In the genomic region with DNA sequence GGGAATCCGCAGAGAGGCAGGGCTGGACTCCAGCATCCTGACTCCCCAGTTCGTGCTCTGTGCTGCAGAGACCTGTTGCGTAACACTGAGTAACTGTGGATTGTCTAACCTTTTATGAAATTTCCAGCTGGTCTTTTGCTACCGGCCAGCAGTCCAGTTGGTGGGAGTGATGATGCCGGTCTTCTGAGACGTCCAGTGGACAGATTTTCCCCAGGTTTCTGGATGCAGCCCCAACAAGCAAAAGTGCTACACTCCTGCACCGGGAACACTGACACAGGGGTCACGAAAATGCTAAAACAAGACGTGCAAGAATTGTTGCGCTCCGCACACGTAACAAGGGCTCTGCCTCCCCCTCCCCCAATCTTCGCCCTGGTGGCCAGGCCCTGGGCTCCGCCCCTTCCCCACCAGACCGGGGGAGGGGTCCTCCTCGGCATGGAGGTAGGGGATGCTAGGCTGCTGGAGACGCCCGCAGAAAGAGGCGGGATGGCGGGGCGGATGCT, we compare ENCODE assay signal across 1 cellular context.
TF ChIP-seq lines count a peak whose summit lies in the region.

No MANE protein-coding gene starts in this region.

TF ChIP-seq in K562, 482 proteins besides CTCF, POLR2A, EP300 and RAD21 (continued from another document):
- TF ChIP-seq, protein P1, sequence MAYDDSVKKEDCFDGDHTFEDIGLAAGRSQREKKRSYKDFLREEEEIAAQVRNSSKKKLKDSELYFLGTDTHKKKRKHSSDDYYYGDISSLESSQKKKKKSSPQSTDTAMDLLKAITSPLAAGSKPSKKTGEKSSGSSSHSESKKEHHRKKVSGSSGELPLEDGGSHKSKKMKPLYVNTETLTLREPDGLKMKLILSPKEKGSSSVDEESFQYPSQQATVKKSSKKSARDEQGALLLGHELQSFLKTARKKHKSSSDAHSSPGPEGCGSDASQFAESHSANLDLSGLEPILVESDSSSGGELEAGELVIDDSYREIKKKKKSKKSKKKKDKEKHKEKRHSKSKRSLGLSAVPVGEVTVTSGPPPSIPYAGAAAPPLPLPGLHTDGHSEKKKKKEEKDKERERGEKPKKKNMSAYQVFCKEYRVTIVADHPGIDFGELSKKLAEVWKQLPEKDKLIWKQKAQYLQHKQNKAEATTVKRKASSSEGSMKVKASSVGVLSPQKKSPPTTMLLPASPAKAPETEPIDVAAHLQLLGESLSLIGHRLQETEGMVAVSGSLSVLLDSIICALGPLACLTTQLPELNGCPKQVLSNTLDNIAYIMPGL (CRISPR knock-in tag; IDR thresholded peaks at IDR 0.05), result no peak
- TF ChIP-seq, protein P2, sequence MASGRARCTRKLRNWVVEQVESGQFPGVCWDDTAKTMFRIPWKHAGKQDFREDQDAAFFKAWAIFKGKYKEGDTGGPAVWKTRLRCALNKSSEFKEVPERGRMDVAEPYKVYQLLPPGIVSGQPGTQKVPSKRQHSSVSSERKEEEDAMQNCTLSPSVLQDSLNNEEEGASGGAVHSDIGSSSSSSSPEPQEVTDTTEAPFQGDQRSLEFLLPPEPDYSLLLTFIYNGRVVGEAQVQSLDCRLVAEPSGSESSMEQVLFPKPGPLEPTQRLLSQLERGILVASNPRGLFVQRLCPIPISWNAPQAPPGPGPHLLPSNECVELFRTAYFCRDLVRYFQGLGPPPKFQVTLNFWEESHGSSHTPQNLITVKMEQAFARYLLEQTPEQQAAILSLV (tag; IDR thresholded peaks at IDR 0.05), result peak; percentile 17; the same call in 1 of the 2 replicates
- TF ChIP-seq STAT5B (CRISPR knock-in tag; IDR thresholded peaks at IDR 0.05), result no peak
- peak in 1 of 2 experiments; percentile 18; a peak in 1 of 4 replicates for TF ChIP-seq KDM1A (IDR thresholded peaks at IDR 0.05)
